In the genomic region with DNA sequence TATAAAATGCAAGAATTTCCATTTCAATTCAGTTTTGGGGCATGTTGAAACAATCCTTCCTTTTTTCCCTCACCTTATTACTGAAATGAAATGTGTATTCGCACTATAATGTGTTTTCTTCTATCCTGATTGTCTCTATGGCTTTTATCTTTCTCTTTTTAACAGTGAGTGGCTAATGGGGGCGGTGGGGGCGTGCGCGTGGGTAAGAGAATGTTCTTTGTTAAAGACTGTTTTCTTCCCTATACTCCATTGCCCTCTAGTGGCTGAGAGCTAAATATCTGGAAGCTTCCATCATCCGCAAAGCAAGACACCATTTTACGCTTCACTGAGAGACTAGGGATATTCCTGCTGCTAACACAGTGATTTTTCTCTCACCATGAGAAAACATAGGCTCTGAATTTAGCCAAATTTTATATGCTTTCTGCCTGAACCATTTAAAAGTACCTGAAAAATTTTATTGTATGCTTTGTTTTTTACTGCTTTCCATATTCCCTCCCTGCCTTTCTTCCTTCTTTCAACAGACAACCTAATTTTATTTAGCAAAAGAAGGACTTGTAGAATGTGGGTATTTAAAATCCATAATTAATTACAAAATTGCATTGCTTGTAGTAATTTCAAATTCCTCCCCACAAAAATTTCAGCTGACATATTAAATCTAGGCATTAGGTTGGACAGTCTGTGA, we compare ENCODE assay signal across 8 cellular contexts.
DNase-seq lines count a peak whose midpoint lies in the region; ATAC-seq, FAIRE-seq and TF ChIP-seq lines count a peak whose summit lies in the region.

No MANE protein-coding gene starts in this region.

- peak overlapping the region; percentile 69 for H3K4me2 ChIP-seq in HCT116 (ENCODE audit: low read length)
- peak overlapping the region; percentile 54 for H3K4me2 ChIP-seq in MM.1S (ENCODE audit: low read depth, low read length)
- peak overlapping the region; percentile 65 for H3K4me2 ChIP-seq in keratinocyte (ENCODE audit: control insufficient read depth, extremely low read depth, insufficient read depth, low read depth, low read length)

- intact Hi-C loops in HCT116 (cut with micrococcal nuclease): loop anchor here (1.0 to 10.0 kb wide), 4 partner anchors 464 to 1502 kb away; no protein-coding TSS in a partner anchor

- H3F3A ChIP-seq in MM.1S (ENCODE audit: insufficient read depth, low read length): no peaks in the 10 kb centered on the region

- peak; percentile 99 for ATAC-seq in HCT116

- CTCF ChIA-PET in HCT116 (lab: Charles Lee): interaction anchor here (0.7 to 1.3 kb wide), 7 partner anchors 46 to 1504 kb away, joined by 3 to 6 read pairs (median 3); no protein-coding TSS in a partner anchor

- no peaks in the 10 kb centered on the region for H3K9me3 ChIP-seq in HCT116 (ENCODE audit: control insufficient read depth in 1 of 2, insufficient read depth in 1 of 2, low read depth in 1 of 2, low read length in 2 of 2)
- no peaks in the 10 kb centered on the region for H3K9me3 ChIP-seq in MM.1S (replicated peaks; ENCODE audit: insufficient read depth, low read length)
- no peaks in the 10 kb centered on the region for H3K9me3 ChIP-seq in SJCRH30 (replicated peaks)
- no peaks in the 10 kb centered on the region for H3K9me3 ChIP-seq in keratinocyte (ENCODE audit: control insufficient read depth, low read depth, low read length)

- H3K79me2 ChIP-seq in HCT116 (ENCODE audit: insufficient read depth, low read length): no peaks in the 10 kb centered on the region
- no peaks in the 10 kb centered on the region for H3K79me2 ChIP-seq in MM.1S (ENCODE audit: low read length)
- H3K79me2 ChIP-seq in keratinocyte (ENCODE audit: control insufficient read depth, insufficient read depth, low read length): no peaks in the 10 kb centered on the region

- RAD21 ChIA-PET in HCT116 (lab: Charles Lee; ENCODE audit: low non-redundant PET in 1 of 2, low total read pairs in 2 of 2, uncharacterized antibody in 2 of 2, unreplicated experiment in 2 of 2): interaction anchor here in 1 of 2 experiments (0.7 kb wide), 1 partner anchor 48 kb away, joined by 3 read pairs; no protein-coding TSS in a partner anchor

- H4K20me1 ChIP-seq in HCT116 (ENCODE audit: insufficient read depth) (no peaks in the 10 kb centered on the region), MM.1S (ENCODE audit: insufficient read depth, low read length) (no peaks in the 10 kb centered on the region), keratinocyte (ENCODE audit: control insufficient read depth, extremely low read depth, insufficient read depth, low read length) (no peaks in the 10 kb centered on the region)

- H3K36me3 ChIP-seq in HCT116 (ENCODE audit: control insufficient read depth in 1 of 2, insufficient read depth in 2 of 2, low read length in 2 of 2) (no peaks in the 10 kb centered on the region), MM.1S (replicated peaks; ENCODE audit: insufficient read depth, low read length) (no peaks in the 10 kb centered on the region), SJCRH30 (no peaks in the 10 kb centered on the region), keratinocyte (ENCODE audit: control insufficient read depth in 2 of 2, extremely low read depth in 1 of 2, insufficient read depth in 2 of 2, low read length in 2 of 2) (no peaks in the 10 kb centered on the region)

- H3K27me3 ChIP-seq in HCT116 (ENCODE audit: insufficient read depth, low read length) (no peaks in the 10 kb centered on the region), MM.1S (replicated peaks; ENCODE audit: insufficient read depth, low read length) (no peaks in the 10 kb centered on the region), SJCRH30 (no peaks in the 10 kb centered on the region), keratinocyte (ENCODE audit: control insufficient read depth, extremely low read depth, insufficient read depth, low read length) (no peaks in the 10 kb centered on the region)

- dilution Hi-C loops in keratinocyte (cut with MboI; ENCODE audit: extremely low pct_ligation_motif_present, low sequenced_read_pairs): no loop called here

- no peak overlapping the region for H3K9ac ChIP-seq in HCT116 (ENCODE audit: low read length)
- H3K9ac ChIP-seq in MM.1S (ENCODE audit: low read length): no peak overlapping the region
- H3K9ac ChIP-seq in keratinocyte (ENCODE audit: control insufficient read depth, extremely low read depth, insufficient read depth, low read length): no peak overlapping the region

- H3K9me2 ChIP-seq in HCT116 (ENCODE audit: insufficient read depth): no peaks in the 10 kb centered on the region
- H3K9me2 ChIP-seq in MM.1S (replicated peaks; ENCODE audit: insufficient read depth, low read length): no peaks in the 10 kb centered on the region

- POLR2A ChIA-PET in HCT116 (lab: Charles Lee): no interaction called here

- peak overlapping the region; percentile 94 for H2AFZ ChIP-seq in HCT116 (ENCODE audit: low read depth, low read length, poor library complexity, severe bottlenecking)
- H2AFZ ChIP-seq in MM.1S (ENCODE audit: low read length): peak overlapping the region; percentile 46; the same call in 1 of the 2 replicates
- peak overlapping the region; percentile 44 for H2AFZ ChIP-seq in keratinocyte (ENCODE audit: control insufficient read depth, low read length)

- no peak for TF ChIP-seq POLR2A in HCT116 (IDR thresholded peaks at IDR 0.05; ENCODE audit: borderline replicate concordance, extremely low read depth, insufficient read depth, insufficient read length)

- peak overlapping the region in 1 of 2 experiments; percentile 36; a peak in 3 of 4 replicates for H3K4me3 ChIP-seq in HCT116 (replicated peaks in 1 of 2; ENCODE audit: low read depth in 1 of 2, low read length in 2 of 2)
- H3K4me3 ChIP-seq in MM.1S (ENCODE audit: low read length): no peak overlapping the region
- H3K4me3 ChIP-seq in SJCRH30: peak overlapping the region; percentile 32; the same call in 1 of the 2 replicates
- no peak overlapping the region for H3K4me3 ChIP-seq in keratinocyte (ENCODE audit: control insufficient read depth in 2 of 3, extremely low read depth in 1 of 3, insufficient read depth in 2 of 3, low read depth in 1 of 3, low read length in 3 of 3)

- peak; percentile 69 to 88 (median 77) for TF ChIP-seq CTCF in HCT116 (IDR thresholded peaks at IDR 0.05 in 2 of 3, conservative IDR thresholded peaks at IDR 0.05 in 1 of 3; ENCODE audit: borderline replicate concordance in 1 of 3, insufficient read depth in 1 of 3, low read depth in 2 of 3, low read length in 2 of 3)
- TF ChIP-seq CTCF in MM.1S (IDR thresholded peaks at IDR 0.05; ENCODE audit: low read length): peak; percentile 84
- peak; percentile 57 to 81 (median 76) for TF ChIP-seq CTCF in keratinocyte (optimal IDR thresholded peaks at IDR 0.05 in 1 of 3, IDR thresholded peaks at IDR 0.05 in 1 of 3, conservative IDR thresholded peaks at IDR 0.05 in 1 of 3; ENCODE audit: extremely low read depth in 1 of 3, insufficient read depth in 2 of 3, low read length in 3 of 3)

- DNase-seq in activated T-cell treated with anti-CD3 and anti-CD28 coated beads for 4 hours (peak; percentile 21), HCT116 (ENCODE audit: low read depth, low spot score) (peak; percentile 66), MM.1S (peak; percentile 70), SJCRH30 (peak; percentile 48 to 76), caudate nucleus (lab: John Stamatoyannopoulos, UW) (peak in 59 of 61 donors; percentile 0 to 93 (median 56)), keratinocyte (ENCODE audit: low read depth, low spot score) (peak; percentile 23)
- DNase-seq in activated T-cell treated with anti-CD3 and anti-CD28 coated beads, Interleukin-2, amount 50 U/mL, for 1 hour: no peak
- peak; percentile 13 for DNase-seq in stimulated activated CD4-positive, alpha-beta T cell treated with anti-CD3 and anti-CD28 coated beads, Interleukin-4, amount 100 ng/mL, for 1 hour

- H3K27ac ChIP-seq in HCT116 (ENCODE audit: low read depth, low read length): no peak overlapping the region
- H3K27ac ChIP-seq in MM.1S (ENCODE audit: low read length): no peak overlapping the region
- no peak overlapping the region for H3K27ac ChIP-seq in SJCRH30
- peak overlapping the region; percentile 19 for H3K27ac ChIP-seq in caudate nucleus (ENCODE audit: low read depth, low read length)
- H3K27ac ChIP-seq in keratinocyte (ENCODE audit: control insufficient read depth, insufficient read depth, low read length): no peak overlapping the region

- peak; percentile 92 for TF ChIP-seq RAD21 in HCT116 (IDR thresholded peaks at IDR 0.05; ENCODE audit: low read depth)

- H3K9me1 ChIP-seq in keratinocyte (ENCODE audit: control insufficient read depth, extremely low read depth, insufficient read depth, low read length): no peaks in the 10 kb centered on the region

- no TSS peak for BruUV-seq in HCT116 (replicated peaks; lab: Mats Ljungman, UMichigan)

- H3K4me1 ChIP-seq in HCT116 (ENCODE audit: control insufficient read depth in 1 of 2, insufficient read depth in 2 of 2, low read length in 2 of 2) (no peaks in the 10 kb centered on the region), MM.1S (ENCODE audit: low read length) (no peaks in the 10 kb centered on the region), SJCRH30 (no peaks in the 10 kb centered on the region), keratinocyte (ENCODE audit: control insufficient read depth, extremely low read depth, insufficient read depth, low read length) (no peaks in the 10 kb centered on the region)

- FAIRE-seq in keratinocyte (lab: Jason Lieb, UNC): peak; percentile 85

TF ChIP-seq in HCT116, 20 proteins besides CTCF, POLR2A, EP300 and RAD21 (continues in another document):
- TF ChIP-seq, protein P1, sequence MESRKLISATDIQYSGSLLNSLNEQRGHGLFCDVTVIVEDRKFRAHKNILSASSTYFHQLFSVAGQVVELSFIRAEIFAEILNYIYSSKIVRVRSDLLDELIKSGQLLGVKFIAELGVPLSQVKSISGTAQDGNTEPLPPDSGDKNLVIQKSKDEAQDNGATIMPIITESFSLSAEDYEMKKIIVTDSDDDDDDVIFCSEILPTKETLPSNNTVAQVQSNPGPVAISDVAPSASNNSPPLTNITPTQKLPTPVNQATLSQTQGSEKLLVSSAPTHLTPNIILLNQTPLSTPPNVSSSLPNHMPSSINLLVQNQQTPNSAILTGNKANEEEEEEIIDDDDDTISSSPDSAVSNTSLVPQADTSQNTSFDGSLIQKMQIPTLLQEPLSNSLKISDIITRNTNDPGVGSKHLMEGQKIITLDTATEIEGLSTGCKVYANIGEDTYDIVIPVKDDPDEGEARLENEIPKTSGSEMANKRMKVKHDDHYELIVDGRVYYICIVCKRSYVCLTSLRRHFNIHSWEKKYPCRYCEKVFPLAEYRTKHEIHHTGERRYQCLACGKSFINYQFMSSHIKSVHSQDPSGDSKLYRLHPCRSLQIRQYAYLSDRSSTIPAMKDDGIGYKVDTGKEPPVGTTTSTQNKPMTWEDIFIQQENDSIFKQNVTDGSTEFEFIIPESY (IDR thresholded peaks at IDR 0.05; ENCODE audit: extremely low read depth, insufficient replicate concordance, low read length): no peak
- peak; percentile 64; the same call in 1 of the 2 replicates for TF ChIP-seq CBX3 (IDR thresholded peaks at IDR 0.05; ENCODE audit: low read depth)
- TF ChIP-seq MAX (IDR thresholded peaks at IDR 0.05): peak; percentile 43; the same call in 1 of the 2 replicates
- TF ChIP-seq EGR1 (IDR thresholded peaks at IDR 0.05; ENCODE audit: low read depth): peak; percentile 80

Comparison
In these comparisons a context has a peak if more than half of its experiments do, and no peak if none do; other contexts are left out.
1. H2AFZ ChIP-seq: peak in every context shown above with its lines; median percentile 94 in HCT116; 46 in MM.1S; 44 in keratinocyte.